9 cellular contexts compared by ENCODE assay signal in genomic region chr7:108003591-108003935, GRCh38. TPM values are rescaled to one million over a fixed set of nuclear protein-coding genes. Genes with fewer than 3 reads are reported as not detected.
DNase-seq lines count a peak whose midpoint lies in the region; ATAC-seq and TF ChIP-seq lines count a peak whose summit lies in the region.
"Had no signal": no experiment of that assay in that cellular context is flagged by ENCODE, and none has a peak within 500 bp of the region (broad histone marks: within the 10 kb centered on the region; RNA-seq: fewer than 3 reads in every experiment).

No MANE protein-coding gene starts in this region.

- H4K91ac ChIP-seq in trophoblast cell (ENCODE audit: low read depth, low read length) = peak overlapping the region; percentile 91

- H3K79me2 ChIP-seq in trophoblast cell (ENCODE audit: control insufficient read depth, insufficient read depth, low read length, poor library complexity) = peaks cover 20% of the 10 kb centered on the region

- no peaks in the 10 kb centered on the region for H3K27me3 Mint-ChIP-seq in Caco-2 (ENCODE audit: insufficient read depth, unreplicated experiment)
- H3K27me3 Mint-ChIP-seq in T-helper 17 cell = peaks cover 67% of the 10 kb centered on the region

- H3K18ac ChIP-seq in trophoblast cell (ENCODE audit: low read length) = peak overlapping the region; percentile 19

- POLR2A ChIA-PET in Caco-2 (lab: Charles Lee) = interaction anchor here (0.7 to 1.9 kb wide), 10 partner anchors 8 to 564 kb away, joined by 3 to 13 read pairs (median 6); no protein-coding TSS in a partner anchor

- H3K4me1 ChIP-seq in Caco-2 = peaks cover 70% of the 10 kb centered on the region
- peaks cover 12 to 13% of the 10 kb centered on the region in 2 experiments for H3K4me1 ChIP-seq in trophoblast cell (ENCODE audit: control insufficient read depth in 1 of 2, insufficient read depth in 2 of 2, low read length in 2 of 2)

- H3K9me3 ChIP-seq in Caco-2 = no peaks in the 10 kb centered on the region
- no peaks in the 10 kb centered on the region for H3K9me3 ChIP-seq in T-helper 17 cell (ENCODE audit: control insufficient read depth, low read length, poor library complexity, severe bottlenecking)
- H3K9me3 ChIP-seq in trophoblast cell (ENCODE audit: insufficient read depth, low read depth, low read length) = peaks cover 3% of the 10 kb centered on the region

- no peak for ATAC-seq in T-helper 17 cell
- ATAC-seq in left colon = no peak
- ATAC-seq: GM12878 had no signal

- no TSS peak for BruUV-seq in Caco-2 (replicated peaks; lab: Mats Ljungman, UMichigan)

- H3K27me3 ChIP-seq in Caco-2 (replicated peaks; ENCODE audit: control insufficient read depth, insufficient read depth, low read length) (no peaks in the 10 kb centered on the region), trophoblast cell (ENCODE audit: insufficient read depth, low read length) (no peaks in the 10 kb centered on the region)

- peaks cover 38% of the 10 kb centered on the region for H3K4me1 Mint-ChIP-seq in Caco-2 (ENCODE audit: low read depth, unreplicated experiment)
- H3K4me1 Mint-ChIP-seq in T-helper 17 cell = peaks cover 19% of the 10 kb centered on the region

- no peak overlapping the region for H4K12ac ChIP-seq in trophoblast cell (ENCODE audit: low read depth, low read length)

- H3K23ac ChIP-seq in trophoblast cell (ENCODE audit: low read length) = no peak overlapping the region

- H3K27ac ChIP-seq in trophoblast cell (ENCODE audit: low read depth, low read length) = peak overlapping the region; percentile 95

- peak overlapping the region; percentile 56 for H2AFZ ChIP-seq in trophoblast cell (ENCODE audit: insufficient read depth, low read length, poor library complexity)

- WGBS in trophoblast cell (ENCODE audit: extremely low coverage, insufficient coverage, insufficient read length) = no CpG with 5 or more reads among the region's 15 CpGs

- no peak overlapping the region for H2BK12ac ChIP-seq in trophoblast cell (ENCODE audit: low read length)

- H3K9ac ChIP-seq in trophoblast cell (ENCODE audit: low read length) = no peak overlapping the region

- H3K4me3 ChIP-seq in Caco-2 (ENCODE audit: low read depth, low read length) (peak overlapping the region; percentile 94), fibroblast of villous mesenchyme (ENCODE audit: low read depth, low read length) (peak overlapping the region; percentile 96), trophoblast cell (ENCODE audit: low read depth, low read length) (no peak overlapping the region)

- TF ChIP-seq CTCF in Caco-2 (IDR thresholded peaks at IDR 0.05; ENCODE audit: insufficient read depth in 1 of 2, low read depth in 1 of 2, low read length in 1 of 2, severe bottlenecking in 1 of 2, unreplicated experiment in 1 of 2) = no peak
- no peak for TF ChIP-seq CTCF in fibroblast of villous mesenchyme (IDR thresholded peaks at IDR 0.05; ENCODE audit: insufficient read depth, low read depth, low read length)
- TF ChIP-seq CTCF in GM20000 (IDR thresholded peaks at IDR 0.05; ENCODE audit: extremely low read depth, missing control alignments) = no peak

- peaks cover 2% of the 10 kb centered on the region; the same call in 1 of the 2 replicates for H3K36me3 ChIP-seq in Caco-2 (ENCODE audit: control insufficient read depth, insufficient read depth, low read length)
- H3K36me3 ChIP-seq in trophoblast cell (ENCODE audit: control insufficient read depth in 1 of 2, insufficient read depth in 2 of 2, low read length in 2 of 2) = peaks cover 12 to 13% of the 10 kb centered on the region in 2 experiments

- intact Hi-C loops in Caco-2 (cut with micrococcal nuclease; ENCODE audit: unreplicated experiment) = loop anchor here (1.0 to 10.0 kb wide), 6 partner anchors 8 to 351 kb away; no protein-coding TSS in a partner anchor
- intact Hi-C loops in left colon (cut with DNase I, micrococcal nuclease) = loop anchor here in 1 of 2 donors (5.0 kb wide), 1 partner anchor 66 kb away; no protein-coding TSS in a partner anchor

- H2AK5ac ChIP-seq in trophoblast cell (ENCODE audit: low read length) = no peak overlapping the region

- H2BK120ac ChIP-seq in trophoblast cell (ENCODE audit: insufficient read depth, low read length, poor library complexity) = no peak overlapping the region

- H2BK5ac ChIP-seq in trophoblast cell (ENCODE audit: low read depth, low read length, poor library complexity) = peak overlapping the region; percentile 92

- no peaks in the 10 kb centered on the region for H3K9me3 Mint-ChIP-seq in Caco-2 (ENCODE audit: unreplicated experiment)

- peak overlapping the region; percentile 68 for H4K8ac ChIP-seq in trophoblast cell (ENCODE audit: low read depth, low read length)

- CTCF ChIA-PET in Caco-2 (lab: Charles Lee) = interaction anchor here (1.0 to 2.7 kb wide), 5 partner anchors 11 to 143 kb away, joined by 3 to 11 read pairs (median 4); no protein-coding TSS in a partner anchor

- H3K14ac ChIP-seq in trophoblast cell (ENCODE audit: low read length) = peak overlapping the region; percentile 27

- H3K27ac Mint-ChIP-seq in Caco-2 (ENCODE audit: unreplicated experiment) = peak overlapping the region; percentile 83
- no peak overlapping the region for H3K27ac Mint-ChIP-seq in T-helper 17 cell

- peak overlapping the region; percentile 62 for H3K4me2 ChIP-seq in trophoblast cell (ENCODE audit: low read length)

- H3K36me3 Mint-ChIP-seq in Caco-2 (ENCODE audit: insufficient read depth, unreplicated experiment) (peaks cover 55% of the 10 kb centered on the region), T-helper 17 cell (ENCODE audit: low read depth) (peaks cover 10% of the 10 kb centered on the region)

- no peak for DNase-seq in Caco-2
- DNase-seq in T-helper 17 cell = no peak
- DNase-seq in fibroblast of villous mesenchyme (ENCODE audit: low read depth) = no peak
- no peak for DNase-seq in trophoblast cell
- DNase-seq in NCI-H2196 treated with DMSO at 0.1 percent for 48 hours (lab: John Stamatoyannopoulos, UW; ENCODE audit: unreplicated experiment) = no peak
- DNase-seq in D341Med (ENCODE audit: low spot score) = no peak
- no peak for DNase-seq in GM20000 (ENCODE audit: low spot score)
- no peak for DNase-seq in left colon

- H3K4ac ChIP-seq in trophoblast cell (ENCODE audit: low read depth, low read length) = no peak overlapping the region

- H3K79me1 ChIP-seq in trophoblast cell (ENCODE audit: low read length) = peaks cover 44% of the 10 kb centered on the region

- H3K4me3 Mint-ChIP-seq in Caco-2 (ENCODE audit: unreplicated experiment) (peak overlapping the region; percentile 79), T-helper 17 cell (peak overlapping the region; percentile 83)

RNA-seq across cellular contexts. Expression of gene LAMB1, which starts 0.6 kb away (rescaled TPM):
- total RNA-seq in Caco-2 (2022) (418 and 431 TPM in 2 replicates), T-helper 17 cell (not detected), fibroblast of villous mesenchyme (438 and 483 TPM in 2 replicates), left colon (100 to 1,000 TPM in 1 of 2 donors, 10 to 100 TPM in 1; 95.9 to 132 TPM)
- 407 and 428 TPM in 2 replicates for polyA plus RNA-seq in trophoblast cell (2013)

Comparison
In these comparisons a context has a peak if more than half of its experiments do, and no peak if none do; other contexts are left out.
1. RNA of gene LAMB1, which starts 0.6 kb away (total RNA-seq): 438 to 483 TPM in fibroblast of villous mesenchyme, 418 to 431 TPM in Caco-2 and 95.9 to 132 TPM in left colon; not detected in T-helper 17 cell; every median in the first group is over 10 times any median in the second.